In genomic region chrX:18897611-18898010, GRCh38 we compare ENCODE assay signal across 23 cellular contexts.
DNase-seq lines count a peak whose midpoint lies in the region; ATAC-seq and TF ChIP-seq lines count a peak whose summit lies in the region.
"Had no signal": no experiment of that assay in that cellular context is flagged by ENCODE, and none has a peak within 500 bp of the region (broad histone marks: within the 10 kb centered on the region; RNA-seq: fewer than 3 reads in every experiment).

No MANE protein-coding gene starts in this region.

- no peaks in the 10 kb centered on the region for H3K27me3 ChIP-seq in ascending aorta
- no peaks in the 10 kb centered on the region for H3K27me3 ChIP-seq in prostate gland (replicated peaks; ENCODE audit: insufficient read depth)

- intact Hi-C loops in ascending aorta (cut with DNase I), result loop anchor here (2.0 kb wide), 1 partner anchor 473 kb away; the partner anchor contains the start of gene CDKL5
- intact Hi-C loops in posterior vena cava (cut with DNase I), result loop anchor here in 1 of 2 donors (10.0 kb wide), 2 partner anchors 223 to 483 kb away; partner anchors contain the start of gene RS1
- intact Hi-C loops in prostate gland (cut with DNase I), result loop anchor here (5.0 to 10.0 kb wide), 2 partner anchors 473 to 505 kb away; partner anchors contain the start of gene CDKL5

- peaks cover 0 to 15% of the 10 kb centered on the region in 2 donors for H3K4me1 ChIP-seq in ascending aorta
- no peaks in the 10 kb centered on the region for H3K4me1 ChIP-seq in prostate gland (replicated peaks)

- peak overlapping the region; percentile 65 for H3K27ac Mint-ChIP-seq in activated T-cell treated with anti-CD3 and anti-CD28 coated beads, Interleukin-2, amount 50 U/mL, for 72 hours
- peak overlapping the region; percentile 53 for H3K27ac Mint-ChIP-seq in chondrocyte (ENCODE audit: unreplicated experiment)
- H3K27ac Mint-ChIP-seq in progenitor cell of endocrine pancreas, result peak overlapping the region; percentile 87
- H3K27ac Mint-ChIP-seq: B cell; CD8-positive, alpha-beta T cell had no signal

- H3K27ac ChIP-seq in ascending aorta (peak overlapping the region; percentile 84), prostate gland (no peak overlapping the region)
- H3K27ac ChIP-seq: 22Rv1, BLaER1, C4-2B, GM23248 had no signal

- H3K9me3 ChIP-seq in ascending aorta, result no peaks in the 10 kb centered on the region
- H3K9me3 ChIP-seq in prostate gland, result no peaks in the 10 kb centered on the region
- H3K9me3 ChIP-seq: BLaER1, Caco-2 had no signal

- no peak for DNase-seq in activated T-cell treated with anti-CD3 and anti-CD28 coated beads, Interleukin-2, amount 50 U/mL, for 72 hours
- no peak for DNase-seq in activated T-cell treated with anti-CD3 and anti-CD28 coated beads, Interleukin-2, amount 50 U/mL, for 1 hour
- DNase-seq in ascending aorta (ENCODE audit: low spot score in 2 of 2) (no peak), chondrocyte (ENCODE audit: low spot score) (peak; percentile 81), progenitor cell of endocrine pancreas (ENCODE audit: low spot score, unreplicated experiment) (no peak), posterior vena cava (ENCODE audit: low spot score) (no peak), prostate gland (ENCODE audit: low spot score) (no peak), activated gamma-delta T cell treated with Interleukin-2 at 50 U/mL for 16 hours (no peak)
- DNase-seq: Caco-2; CD4-positive, CD25-positive, alpha-beta regulatory T cell; CD8-positive, alpha-beta T cell; DMS 273 treated with DMSO at 0.1 percent for 48 hours; DMS79; EL; GDM1; GM23248 had no signal

- H3K4me1 Mint-ChIP-seq in activated T-cell treated with anti-CD3 and anti-CD28 coated beads, Interleukin-2, amount 50 U/mL, for 72 hours (ENCODE audit: low read depth), result no peaks in the 10 kb centered on the region
- H3K4me1 Mint-ChIP-seq in chondrocyte (ENCODE audit: low read depth) (peaks cover 23% of the 10 kb centered on the region), progenitor cell of endocrine pancreas (ENCODE audit: low read depth) (no peaks in the 10 kb centered on the region)
- H3K4me1 Mint-ChIP-seq: B cell; CD4-positive, CD25-positive, alpha-beta regulatory T cell had no signal

- ATAC-seq in activated T-cell treated with anti-CD3 and anti-CD28 coated beads, Interleukin-2, amount 50 U/mL, for 72 hours (replicated peaks in 1 of 2), result no peak
- ATAC-seq: CD8-positive, alpha-beta T cell; GM12878; HCT116 had no signal

- no peaks in the 10 kb centered on the region for H3K36me3 Mint-ChIP-seq in activated T-cell treated with anti-CD3 and anti-CD28 coated beads, Interleukin-2, amount 50 U/mL, for 72 hours (ENCODE audit: insufficient read depth in 2 of 2)
- H3K36me3 Mint-ChIP-seq in chondrocyte (ENCODE audit: low read depth), result peaks cover 3% of the 10 kb centered on the region
- peaks cover 7% of the 10 kb centered on the region for H3K36me3 Mint-ChIP-seq in progenitor cell of endocrine pancreas (ENCODE audit: insufficient read depth)
- H3K36me3 Mint-ChIP-seq: CD4-positive, CD25-positive, alpha-beta regulatory T cell had no signal

- no peak for TF ChIP-seq POLR2A in prostate gland (IDR thresholded peaks at IDR 0.05)

- H3K4me3 ChIP-seq in ascending aorta, result no peak overlapping the region
- H3K4me3 ChIP-seq in prostate gland, result no peak overlapping the region
- H3K4me3 ChIP-seq: BLaER1, GM12878, GM23248 had no signal

- no peak overlapping the region for H3K4me3 Mint-ChIP-seq in activated T-cell treated with anti-CD3 and anti-CD28 coated beads, Interleukin-2, amount 50 U/mL, for 72 hours
- H3K4me3 Mint-ChIP-seq in chondrocyte (ENCODE audit: unreplicated experiment) (no peak overlapping the region), progenitor cell of endocrine pancreas (ENCODE audit: low read depth) (no peak overlapping the region)
- H3K4me3 Mint-ChIP-seq: B cell; CD4-positive, CD25-positive, alpha-beta regulatory T cell; CD8-positive, alpha-beta T cell; H9 had no signal

- H3K27me3 Mint-ChIP-seq in activated T-cell treated with anti-CD3 and anti-CD28 coated beads, Interleukin-2, amount 50 U/mL, for 72 hours (ENCODE audit: low read depth), result no peaks in the 10 kb centered on the region
- no peaks in the 10 kb centered on the region for H3K27me3 Mint-ChIP-seq in chondrocyte (ENCODE audit: low read depth)
- H3K27me3 Mint-ChIP-seq in progenitor cell of endocrine pancreas, result no peaks in the 10 kb centered on the region
- H3K27me3 Mint-ChIP-seq: B cell; CD4-positive, CD25-positive, alpha-beta regulatory T cell had no signal

- 98% methylated on average over 6 of the region's 15 CpGs for WGBS in prostate gland

- no peaks in the 10 kb centered on the region for H3K9me3 Mint-ChIP-seq in activated T-cell treated with anti-CD3 and anti-CD28 coated beads, Interleukin-2, amount 50 U/mL, for 72 hours
- no peaks in the 10 kb centered on the region for H3K9me3 Mint-ChIP-seq in chondrocyte (ENCODE audit: low read depth)
- H3K9me3 Mint-ChIP-seq in progenitor cell of endocrine pancreas (ENCODE audit: low read depth), result peaks cover 7% of the 10 kb centered on the region
- H3K9me3 Mint-ChIP-seq: CD4-positive, CD25-positive, alpha-beta regulatory T cell; CD8-positive, alpha-beta T cell had no signal

- TF ChIP-seq CTCF in ascending aorta (IDR thresholded peaks at IDR 0.05), result no peak
- no peak for TF ChIP-seq CTCF in chondrocyte (IDR thresholded peaks at IDR 0.05)
- TF ChIP-seq CTCF in progenitor cell of endocrine pancreas (IDR thresholded peaks at IDR 0.05; ENCODE audit: unreplicated experiment), result no peak
- no peak for TF ChIP-seq CTCF in prostate gland (IDR thresholded peaks at IDR 0.05)

- H3K36me3 ChIP-seq in ascending aorta (peaks cover 0 to 4% of the 10 kb centered on the region in 2 donors), prostate gland (no peaks in the 10 kb centered on the region)

Comparison
In these comparisons a context has a peak if more than half of its experiments do, and no peak if none do; other contexts are left out.
1. H3K27ac ChIP-seq: peak in ascending aorta (2 of 2); none in prostate gland (0 of 2).
2. Peak in every context shown above with its lines, with median percentiles within 50 percentile points of each other: H3K27ac Mint-ChIP-seq.